ENCODE assay signal across 24 cellular contexts in genomic region chr16:88778541-88779065, GRCh38. TPM values are rescaled to one million over a fixed set of nuclear protein-coding genes. Genes with fewer than 3 reads are reported as not detected.
DNase-seq lines count a peak whose midpoint lies in the region; ATAC-seq and TF ChIP-seq lines count a peak whose summit lies in the region.
"Had no signal": no experiment of that assay in that cellular context is flagged by ENCODE, and none has a peak within 500 bp of the region (broad histone marks: within the 10 kb centered on the region; RNA-seq: fewer than 3 reads in every experiment).

No MANE protein-coding gene starts in this region.

- peaks cover 5% of the 10 kb centered on the region for H3K36me3 Mint-ChIP-seq in activated CD8-positive, alpha-beta memory T cell treated with anti-CD3 and anti-CD28 coated beads, Interleukin-2, amount 10 ng/mL, durations not matched to agents 7 days and 5 days
- no peaks in the 10 kb centered on the region for H3K36me3 Mint-ChIP-seq in T-cell

- no peak overlapping the region for H3K4me3 Mint-ChIP-seq in activated CD8-positive, alpha-beta memory T cell treated with anti-CD3 and anti-CD28 coated beads, Interleukin-2, amount 10 ng/mL, durations not matched to agents 7 days and 5 days
- peak overlapping the region in 1 of 3 donors; percentile 13 for H3K4me3 Mint-ChIP-seq in T-cell
- H3K4me3 Mint-ChIP-seq: stimulated activated naive CD8-positive, alpha-beta T cell treated with anti-CD3 and anti-CD28 coated beads, Interleukin-15, amount 100 ng/mL, for 72 hours had no signal

- no peak for ATAC-seq in activated CD8-positive, alpha-beta memory T cell treated with anti-CD3 and anti-CD28 coated beads, Interleukin-2, amount 10 ng/mL, durations not matched to agents 7 days and 5 days
- ATAC-seq in lower lobe of right lung (no peak), T-cell (replicated peaks in 1 of 4) (no peak)
- ATAC-seq: A549; gastrocnemius medialis; stimulated activated naive CD8-positive, alpha-beta T cell treated with anti-CD3 and anti-CD28 coated beads, Interleukin-15, amount 100 ng/mL, for 72 hours had no signal

- CTCF ChIA-PET in activated CD8-positive, alpha-beta memory T cell treated with anti-CD3 and anti-CD28 coated beads, Interleukin-2, amount 10 ng/mL, durations not matched to agents 7 days and 5 days (lab: Charles Lee), result interaction anchor here (7.7 kb wide), 1 partner anchor 34 kb away, joined by 90 read pairs; no protein-coding TSS in a partner anchor
- CTCF ChIA-PET in T-cell (lab: Charles Lee), result no interaction called here

- H3K4me1 ChIP-seq in stomach, result peaks cover 54 to 97% (median 79%) of the 10 kb centered on the region in 4 donors
- H3K4me1 ChIP-seq in lower lobe of right lung, result peaks cover 77% of the 10 kb centered on the region

- no peak overlapping the region for H3K4me3 ChIP-seq in SK-N-MC
- H3K4me3 ChIP-seq in stomach, result no peak overlapping the region
- H3K4me3 ChIP-seq in lower lobe of right lung, result no peak overlapping the region
- H3K4me3 ChIP-seq: A549, gastrocnemius medialis, lung had no signal

- H3K9ac ChIP-seq in SK-N-MC (ENCODE audit: insufficient read length), result no peak overlapping the region

- no peak for TF ChIP-seq EP300 in stomach (IDR thresholded peaks at IDR 0.05)

- TF ChIP-seq CTCF in stomach (IDR thresholded peaks at IDR 0.05) (no peak), lower lobe of right lung (IDR thresholded peaks at IDR 0.05) (no peak)

- H3K27ac Mint-ChIP-seq in activated CD8-positive, alpha-beta memory T cell treated with anti-CD3 and anti-CD28 coated beads, Interleukin-2, amount 10 ng/mL, durations not matched to agents 7 days and 5 days, result peak overlapping the region; percentile 49
- peak overlapping the region in 1 of 2 donors; percentile 63 for H3K27ac Mint-ChIP-seq in T-cell
- H3K27ac Mint-ChIP-seq: stimulated activated naive CD8-positive, alpha-beta T cell treated with anti-CD3 and anti-CD28 coated beads, Interleukin-15, amount 100 ng/mL, for 72 hours had no signal

- POLR2A ChIA-PET in T-cell (lab: Charles Lee), result interaction anchor here in 1 of 2 donors (0.7 kb wide), 1 partner anchor 412 kb away, joined by 4 read pairs; no protein-coding TSS in a partner anchor

- no peaks in the 10 kb centered on the region for H3K27me3 Mint-ChIP-seq in activated CD8-positive, alpha-beta memory T cell treated with anti-CD3 and anti-CD28 coated beads, Interleukin-2, amount 10 ng/mL, durations not matched to agents 7 days and 5 days
- no peaks in the 10 kb centered on the region for H3K27me3 Mint-ChIP-seq in T-cell
- H3K27me3 Mint-ChIP-seq: stimulated activated naive CD8-positive, alpha-beta T cell treated with anti-CD3 and anti-CD28 coated beads, Interleukin-15, amount 100 ng/mL, for 72 hours had no signal

- 86 to 91% (median 88%) methylated on average over 23 to 30 of the region's 30 CpGs for WGBS in stomach, 5 donors

- DNase-seq in activated CD8-positive, alpha-beta memory T cell treated with anti-CD3 and anti-CD28 coated beads, Interleukin-2, amount 10 ng/mL, durations not matched to agents 7 days and 5 days, result no peak
- no peak for DNase-seq in activated CD8-positive, alpha-beta memory T cell treated with anti-CD3 and anti-CD28 coated beads, Interleukin-2, amount 50 U/mL, for 4 hours
- DNase-seq in SK-N-MC (ENCODE audit: low read depth, low spot score), result no peak
- DNase-seq in left kidney (ENCODE audit: low read depth, low spot score), result peak; percentile 68
- DNase-seq in stomach, result no peak
- DNase-seq in lower lobe of right lung, result no peak
- DNase-seq in foreskin melanocyte, result no peak
- DNase-seq in T-cell, result no peak
- DNase-seq: activated CD4-positive, CD25-positive, alpha-beta regulatory T cell; DMS 273 treated with DMSO at 0.1 percent for 48 hours; effector CD4-positive, alpha-beta T cell; erythroblast; gastrocnemius medialis; H9; MM.1S; NCI-H146; NCI-H526; stimulated activated CD4-positive, alpha-beta T cell treated with anti-CD3 and anti-CD28 coated beads, Interleukin-12 subunit alpha, Interleukin-12 subunit beta, amount 100 ng/mL, for 4 hours; stimulated activated CD4-positive, alpha-beta T cell treated with anti-CD3 and anti-CD28 coated beads, Interleukin-4, amount 100 ng/mL, for 4 hours; stimulated activated naive CD8-positive, alpha-beta T cell treated with anti-CD3 and anti-CD28 coated beads, Interleukin-15, amount 100 ng/mL, for 72 hours; T1000 had no signal

- H3K27me3 ChIP-seq in stomach (no peaks in the 10 kb centered on the region), lower lobe of right lung (ENCODE audit: low read depth) (no peaks in the 10 kb centered on the region)
- H3K27me3 ChIP-seq: upper lobe of left lung had no signal

- peaks cover 53% of the 10 kb centered on the region for H3K4me1 Mint-ChIP-seq in activated CD8-positive, alpha-beta memory T cell treated with anti-CD3 and anti-CD28 coated beads, Interleukin-2, amount 10 ng/mL, durations not matched to agents 7 days and 5 days
- H3K4me1 Mint-ChIP-seq in T-cell, result peaks cover 49 to 69% (median 55%) of the 10 kb centered on the region in 3 donors

- H3K9me3 Mint-ChIP-seq in activated CD8-positive, alpha-beta memory T cell treated with anti-CD3 and anti-CD28 coated beads, Interleukin-2, amount 10 ng/mL, durations not matched to agents 7 days and 5 days (ENCODE audit: low read depth), result no peaks in the 10 kb centered on the region
- H3K9me3 Mint-ChIP-seq in T-cell, result no peaks in the 10 kb centered on the region
- H3K9me3 Mint-ChIP-seq: H9; stimulated activated naive CD8-positive, alpha-beta T cell treated with anti-CD3 and anti-CD28 coated beads, Interleukin-15, amount 100 ng/mL, for 72 hours had no signal

- no peak for TF ChIP-seq POLR2A in stomach (IDR thresholded peaks at IDR 0.05)

- H3K27ac ChIP-seq in SK-N-MC (0 out of 2 replicates have a peak overlapping the region, but pooled peaks have one; percentile 25), stomach (peak overlapping the region in 3 of 5 donors; percentile 44 to 98 (median 96)), lower lobe of right lung (no peak overlapping the region)
- H3K27ac ChIP-seq: A549, gastrocnemius medialis had no signal

- no peaks in the 10 kb centered on the region for H3K36me3 ChIP-seq in SK-N-MC (ENCODE audit: insufficient read depth, low read length)
- H3K36me3 ChIP-seq in stomach, result peaks cover 0 to 7% (median 2%) of the 10 kb centered on the region in 4 donors
- H3K36me3 ChIP-seq in lower lobe of right lung, result peaks cover 7% of the 10 kb centered on the region
- H3K36me3 ChIP-seq: gastrocnemius medialis had no signal

- H3K9me3 ChIP-seq in SK-N-MC (ENCODE audit: low read depth, low read length) (no peaks in the 10 kb centered on the region), stomach (no peaks in the 10 kb centered on the region), lower lobe of right lung (no peaks in the 10 kb centered on the region)
- H3K9me3 ChIP-seq: A549, gastrocnemius medialis, upper lobe of left lung had no signal

- intact Hi-C loops in stomach (cut with DNase I; ENCODE audit: low total_unique reads), result no loop called here
- intact Hi-C loops in lower lobe of right lung (cut with DNase I), result no loop called here

RNA-seq across cellular contexts. Expression of gene PIEZO1, which starts 6.4 kb away (rescaled TPM):
- total RNA-seq in activated CD8-positive, alpha-beta memory T cell treated with anti-CD3 and anti-CD28 coated beads, Interleukin-2, amount 10 ng/mL, durations not matched to agents 7 days and 5 days, result 100 to 1,000 TPM; 269 to 347 TPM
- total RNA-seq in stomach (100 to 1,000 TPM in 4 of 5 donors, 10 to 100 TPM in 1; 81.7 to 171 (median 128) TPM), lower lobe of right lung (164 TPM), T-cell (100 to 1,000 TPM; 139 to 274 (median 240) TPM)
- polyA plus RNA-seq in stomach, result 100 to 1,000 TPM in 1 of 3 donors, 10 to 100 TPM in 2; 43.7 to 153 (median 49.1) TPM

RNA-seq across cellular contexts. Expression of gene CDT1, which starts 25.0 kb away (rescaled TPM):
- 100 to 1,000 TPM; 124 to 191 TPM for total RNA-seq in activated CD8-positive, alpha-beta memory T cell treated with anti-CD3 and anti-CD28 coated beads, Interleukin-2, amount 10 ng/mL, durations not matched to agents 7 days and 5 days
- total RNA-seq in stomach (100 to 1,000 TPM in 1 of 5 donors, 10 to 100 TPM in 1, 1 to 10 TPM in 3; 1.5 to 147 (median 8.7) TPM), lower lobe of right lung (3.5 TPM), T-cell (1 to 10 TPM in 4 of 5 donors, under 1 TPM in 1; 0.93 to 3.7 (median 1.5) TPM)
- 1 to 10 TPM; 3.2 to 5.2 (median 4.1) TPM for polyA plus RNA-seq in stomach

RNA-seq across cellular contexts. Expression of gene APRT, which starts 33.1 kb away (rescaled TPM):
- 100 to 1,000 TPM; 127 to 148 TPM for total RNA-seq in activated CD8-positive, alpha-beta memory T cell treated with anti-CD3 and anti-CD28 coated beads, Interleukin-2, amount 10 ng/mL, durations not matched to agents 7 days and 5 days
- 100 to 1,000 TPM in 2 of 5 donors, 10 to 100 TPM in 3; 18.1 to 340 (median 85.3) TPM for total RNA-seq in stomach
- 100 to 1,000 TPM; 224 to 250 (median 241) TPM for polyA plus RNA-seq in stomach
- total RNA-seq in lower lobe of right lung, result 87.8 TPM
- 100 to 1,000 TPM; 166 to 245 (median 228) TPM for total RNA-seq in T-cell
